In genomic region chr7:134317434-134317833, GRCh38 we compare ENCODE assay signal across 8 cellular contexts. TPM values are rescaled to one million over a fixed set of nuclear protein-coding genes. Genes with fewer than 3 reads are reported as not detected.
DNase-seq lines count a peak whose midpoint lies in the region; TF ChIP-seq lines count a peak whose summit lies in the region.

No MANE protein-coding gene starts in this region.

- H3K9me3 ChIP-seq in muscle layer of duodenum (ENCODE audit: control insufficient read depth in 1 of 2, low read length in 2 of 2): no peaks in the 10 kb centered on the region

- H3K27me3 Mint-ChIP-seq in MCF 10A (ENCODE audit: insufficient read depth, unreplicated experiment): peaks cover 3% of the 10 kb centered on the region

- peak overlapping the region; percentile 28 for H3K27ac Mint-ChIP-seq in MCF 10A (ENCODE audit: low read depth, unreplicated experiment)

- H3K27me3 ChIP-seq in muscle layer of duodenum (ENCODE audit: low read depth, low read length): no peaks in the 10 kb centered on the region

- H3K27ac ChIP-seq in 22Rv1: peak overlapping the region; percentile 50; the same call in 1 of the 2 replicates
- peak overlapping the region; percentile 43 for H3K27ac ChIP-seq in muscle layer of duodenum (ENCODE audit: low read length)

- POLR2A ChIA-PET in MCF 10A (lab: Yijun Ruan, JAX): interaction anchor here (1.1 to 2.3 kb wide), 5 partner anchors 40 to 1236 kb away, joined by 3 to 12 read pairs (median 4); partner anchors contain the start of gene CHCHD3

- H3K36me3 ChIP-seq in muscle layer of duodenum (ENCODE audit: control insufficient read depth in 1 of 2, insufficient read depth in 2 of 2, low read length in 2 of 2): no peaks in the 10 kb centered on the region

- DNase-seq in HT-29 (ENCODE audit: low spot score) (peak; percentile 4), MCF 10A (ENCODE audit: unreplicated experiment) (no peak), posterior vena cava (ENCODE audit: low spot score) (no peak), dedifferentiated amniotic fluid mesenchymal stem cell (ENCODE audit: extremely low spot score) (no peak), GDM1 (lab: John Stamatoyannopoulos, UW) (no peak), retina (no peak)

- H3K4me1 Mint-ChIP-seq in MCF 10A (ENCODE audit: insufficient read depth, unreplicated experiment): peaks cover 12% of the 10 kb centered on the region

- intact Hi-C loops in MCF 10A (cut with micrococcal nuclease): loop anchor here (2.0 kb wide), 2 partner anchors 47 to 103 kb away; no protein-coding TSS in a partner anchor
- intact Hi-C loops in posterior vena cava (cut with DNase I): no loop called here

- H3K4me3 Mint-ChIP-seq in MCF 10A (ENCODE audit: unreplicated experiment): peak overlapping the region; percentile 89

- peak overlapping the region; percentile 89 to 94 for H3K4me3 ChIP-seq in muscle layer of duodenum (ENCODE audit: low read depth in 1 of 2, low read length in 2 of 2)

- H3K4me1 ChIP-seq in muscle layer of duodenum (ENCODE audit: control insufficient read depth in 1 of 2, insufficient read depth in 2 of 2, low read length in 2 of 2): peaks cover 0 to 10% of the 10 kb centered on the region in 2 donors

- CTCF ChIA-PET in MCF 10A (lab: Yijun Ruan, JAX): interaction anchor here (0.5 to 1.1 kb wide), 10 partner anchors 23 to 1499 kb away, joined by 3 to 6 read pairs (median 3); no protein-coding TSS in a partner anchor

- no TSS peak for BruUV-seq in MCF 10A (replicated peaks; lab: Mats Ljungman, UMichigan)

- TF ChIP-seq CTCF in 22Rv1 (IDR thresholded peaks at IDR 0.05): no peak
- TF ChIP-seq CTCF in MCF 10A (IDR thresholded peaks at IDR 0.05; ENCODE audit: unreplicated experiment): no peak

- no peaks in the 10 kb centered on the region for H3K36me3 Mint-ChIP-seq in MCF 10A (ENCODE audit: insufficient read depth, unreplicated experiment)

- H3K9me3 Mint-ChIP-seq in MCF 10A (ENCODE audit: unreplicated experiment): no peaks in the 10 kb centered on the region

RNA-seq across cellular contexts. Expression of gene SLC35B4, which starts 0.7 kb away (rescaled TPM):
- total RNA-seq in HT-29 (2014; rRNA removed; shearing (Covaris generic)): 15.1 and 16.2 TPM in 2 replicates
- total RNA-seq in MCF 10A (2022) (18.6 and 24.5 TPM in 2 replicates), posterior vena cava (10 to 100 TPM; 18.6 to 19.7 TPM)
